Comparison of ENCODE assay signal across 8 cellular contexts in the genomic region with DNA sequence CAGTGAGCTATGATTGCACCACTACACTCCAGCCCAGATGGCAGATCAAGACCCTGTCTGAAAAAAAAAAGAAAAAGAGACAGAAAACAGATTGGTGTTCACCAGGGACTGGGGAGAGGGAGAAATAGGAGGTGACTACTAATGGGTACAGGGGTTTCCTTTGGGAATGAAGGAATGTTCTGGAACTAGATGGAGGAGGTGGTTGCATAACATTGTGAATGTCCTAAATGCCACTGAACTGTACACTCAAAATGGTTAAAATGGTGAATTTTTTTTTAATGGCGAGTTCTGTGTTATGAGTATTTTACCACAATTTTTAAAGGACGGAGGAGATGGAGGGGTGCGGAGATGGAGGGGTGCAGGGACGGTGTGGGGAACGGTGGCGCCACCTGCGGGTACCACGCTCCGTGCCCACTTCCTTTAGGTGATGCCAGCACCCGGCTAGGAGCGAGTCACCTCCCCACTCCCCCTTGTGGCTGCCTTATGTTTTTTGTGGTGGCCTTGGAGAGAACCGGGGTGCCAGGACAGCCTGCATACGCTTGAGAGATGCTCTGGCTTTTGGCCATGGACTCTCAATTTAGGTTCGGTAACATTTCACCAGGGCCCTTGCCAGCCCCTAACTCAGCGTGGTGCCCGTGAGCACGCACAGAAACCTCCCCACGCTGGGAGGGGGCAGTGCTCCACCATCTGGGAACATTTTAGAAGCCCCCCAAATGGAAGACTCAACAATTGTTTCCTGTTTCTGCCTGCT. TPM values are rescaled to one million over a fixed set of nuclear protein-coding genes. Genes with fewer than 3 reads are reported as not detected.
DNase-seq lines count a peak whose midpoint lies in the region; ATAC-seq and TF ChIP-seq lines count a peak whose summit lies in the region.

No MANE protein-coding gene starts in this region.

- no peaks in the 10 kb centered on the region for H3K36me3 Mint-ChIP-seq in activated T-helper 1 cell treated with anti-CD3 and anti-CD28 coated beads, Interleukin-12 subunit alpha, Interleukin-12 subunit beta, Interleukin-2, Interleukin-4 antibody, amounts not matched to agents 30 ng/mL and 10 ng/mL and 1 ng/mL, durations not matched to agents 14 hours and 24 hours and 36 hours (ENCODE audit: low read depth)

- H3K4me3 Mint-ChIP-seq in activated T-helper 1 cell treated with anti-CD3 and anti-CD28 coated beads, Interleukin-12 subunit alpha, Interleukin-12 subunit beta, Interleukin-2, Interleukin-4 antibody, amounts not matched to agents 30 ng/mL and 10 ng/mL and 1 ng/mL, durations not matched to agents 14 hours and 24 hours and 36 hours = no peak overlapping the region

- 12% methylated on average over 18 of the region's 18 CpGs for WGBS in prostate gland

- H3K27me3 Mint-ChIP-seq in activated T-helper 1 cell treated with anti-CD3 and anti-CD28 coated beads, Interleukin-12 subunit alpha, Interleukin-12 subunit beta, Interleukin-2, Interleukin-4 antibody, amounts not matched to agents 30 ng/mL and 10 ng/mL and 1 ng/mL, durations not matched to agents 14 hours and 24 hours and 36 hours (ENCODE audit: insufficient read depth) = peaks cover 5% of the 10 kb centered on the region

- POLR2A ChIA-PET in Panc1 (lab: Charles Lee) = interaction anchor here (0.6 kb wide), 1 partner anchor 57 kb away, joined by 3 read pairs; no protein-coding TSS in a partner anchor

- no peak for DNase-seq in GM12864 (ENCODE audit: low read depth)
- no peak for DNase-seq in Panc1 (ENCODE audit: low read depth, low spot score)
- DNase-seq in activated T-helper 1 cell treated with anti-CD3 and anti-CD28 coated beads, Interleukin-12 subunit alpha, Interleukin-12 subunit beta, Interleukin-2, Interleukin-4 antibody, amounts not matched to agents 30 ng/mL and 10 ng/mL and 1 ng/mL, durations not matched to agents 14 hours and 24 hours and 36 hours (ENCODE audit: low spot score) = peak; percentile 45
- DNase-seq in fibroblast of villous mesenchyme (ENCODE audit: low read depth) = no peak
- peak; percentile 40 for DNase-seq in prostate gland (ENCODE audit: low spot score)
- DNase-seq in NCI-H187 (lab: John Stamatoyannopoulos, UW) = no peak

- H3K9me3 Mint-ChIP-seq in activated T-helper 1 cell treated with anti-CD3 and anti-CD28 coated beads, Interleukin-12 subunit alpha, Interleukin-12 subunit beta, Interleukin-2, Interleukin-4 antibody, amounts not matched to agents 30 ng/mL and 10 ng/mL and 1 ng/mL, durations not matched to agents 14 hours and 24 hours and 36 hours = no peaks in the 10 kb centered on the region

- BruUV-seq in Panc1 (replicated peaks; lab: Mats Ljungman, UMichigan) = no TSS peak

- H3K9me3 ChIP-seq in Panc1 (ENCODE audit: control insufficient read depth, insufficient read depth, low read depth, low read length) (no peaks in the 10 kb centered on the region), prostate gland (no peaks in the 10 kb centered on the region)

- H3K4me3 ChIP-seq in GM12864 (ENCODE audit: low read depth, low read length) = peak overlapping the region; percentile 15
- H3K4me3 ChIP-seq in Panc1 (ENCODE audit: low read depth in 2 of 2, low read length in 2 of 2) = peak overlapping the region in 1 of 2 experiments; percentile 15; a peak in 2 of 4 replicates
- H3K4me3 ChIP-seq in fibroblast of villous mesenchyme (ENCODE audit: low read depth, low read length) = no peak overlapping the region
- H3K4me3 ChIP-seq in prostate gland = no peak overlapping the region

- H3K27me3 ChIP-seq in Panc1 (ENCODE audit: control insufficient read depth, insufficient read depth, low read length) (no peaks in the 10 kb centered on the region), prostate gland (replicated peaks; ENCODE audit: insufficient read depth) (no peaks in the 10 kb centered on the region)

- in situ Hi-C loops in Panc1 (cut with HindIII; ENCODE audit: low pct_unique_long_range_greater_than_20kb, low sequenced_read_pairs) = no loop called here

- H3K27ac ChIP-seq in Panc1 (ENCODE audit: low read length) = peak overlapping the region; percentile 60; the same call in 1 of the 2 replicates
- no peak overlapping the region for H3K27ac ChIP-seq in prostate gland

- TF ChIP-seq CTCF in GM12864 (IDR thresholded peaks at IDR 0.05; ENCODE audit: low read depth, low read length, missing control alignments) = peak; percentile 82
- peak; percentile 95 for TF ChIP-seq CTCF in Panc1 (IDR thresholded peaks at IDR 0.05)
- TF ChIP-seq CTCF in fibroblast of villous mesenchyme (IDR thresholded peaks at IDR 0.05; ENCODE audit: insufficient read depth, low read depth, low read length) = peak; percentile 58
- peak; percentile 10 to 61 (median 48) for TF ChIP-seq CTCF in prostate gland (IDR thresholded peaks at IDR 0.05)

- no peak overlapping the region for H3K27ac Mint-ChIP-seq in activated T-helper 1 cell treated with anti-CD3 and anti-CD28 coated beads, Interleukin-12 subunit alpha, Interleukin-12 subunit beta, Interleukin-2, Interleukin-4 antibody, amounts not matched to agents 30 ng/mL and 10 ng/mL and 1 ng/mL, durations not matched to agents 14 hours and 24 hours and 36 hours

- CTCF ChIA-PET in Panc1 (lab: Charles Lee) = interaction anchor here (0.6 kb wide), 1 partner anchor 56 kb away, joined by 3 read pairs; no protein-coding TSS in a partner anchor

- peaks cover 21% of the 10 kb centered on the region for H3K4me1 Mint-ChIP-seq in activated T-helper 1 cell treated with anti-CD3 and anti-CD28 coated beads, Interleukin-12 subunit alpha, Interleukin-12 subunit beta, Interleukin-2, Interleukin-4 antibody, amounts not matched to agents 30 ng/mL and 10 ng/mL and 1 ng/mL, durations not matched to agents 14 hours and 24 hours and 36 hours (ENCODE audit: low read depth)

- intact Hi-C loops in Panc1 (cut with micrococcal nuclease; ENCODE audit: unreplicated experiment) (no loop called here), prostate gland (cut with DNase I) (no loop called here)
- intact Hi-C loops in activated T-helper 1 cell treated with anti-CD3 and anti-CD28 coated beads, Interleukin-12 subunit alpha, Interleukin-12 subunit beta, Interleukin-2, Interleukin-4 antibody, amounts not matched to agents 30 ng/mL and 10 ng/mL and 1 ng/mL, durations not matched to agents 14 hours and 24 hours and 36 hours (cut with micrococcal nuclease) = loop anchor here (1.0 to 2.0 kb wide), 2 partner anchors 124 to 862 kb away; no protein-coding TSS in a partner anchor

- H3K4me1 ChIP-seq in Panc1 (ENCODE audit: control insufficient read depth, insufficient read depth, low read length) (peaks cover 17% of the 10 kb centered on the region; the same call in 1 of the 2 replicates), prostate gland (replicated peaks) (no peaks in the 10 kb centered on the region)

- TF ChIP-seq POLR2A in prostate gland (IDR thresholded peaks at IDR 0.05) = no peak

- H3K36me3 ChIP-seq in Panc1 (ENCODE audit: control insufficient read depth, insufficient read depth, low read length) = no peaks in the 10 kb centered on the region
- no peaks in the 10 kb centered on the region for H3K36me3 ChIP-seq in prostate gland

- ATAC-seq in HG03342 (IDR thresholded peaks at IDR 0.05; ENCODE audit: unreplicated experiment) (peak; percentile 41), Panc1 (peak; percentile 94), GM21529 (IDR thresholded peaks at IDR 0.05; ENCODE audit: unreplicated experiment) (no peak)

RNA-seq across cellular contexts. Expression of gene UBC, which starts 16.1 kb away (rescaled TPM):
- 1,725 TPM for total RNA-seq in Panc1 (2021; ENCODE audit: unreplicated experiment)
- 2,683 TPM for polyA plus RNA-seq in Panc1 (2012; ENCODE audit: insufficient read length)
- total RNA-seq in activated T-helper 1 cell treated with anti-CD3 and anti-CD28 coated beads, Interleukin-12 subunit alpha, Interleukin-12 subunit beta, Interleukin-2, Interleukin-4 antibody, amounts not matched to agents 30 ng/mL and 10 ng/mL and 1 ng/mL, durations not matched to agents 14 hours and 24 hours and 36 hours = 883 and 899 TPM in 2 replicates
- total RNA-seq in fibroblast of villous mesenchyme = 1,520 and 1,741 TPM in 2 replicates
- 1,000 to 10,000 TPM in 1 of 2 donors, 100 to 1,000 TPM in 1; 854 to 1,154 TPM for total RNA-seq in prostate gland

RNA-seq across cellular contexts. Expression of gene SCARB1, which starts 34.7 kb away (rescaled TPM):
- total RNA-seq in Panc1 (2021; ENCODE audit: unreplicated experiment) = 359 TPM
- polyA plus RNA-seq in Panc1 (2012; ENCODE audit: insufficient read length) = 1,007 TPM
- total RNA-seq in activated T-helper 1 cell treated with anti-CD3 and anti-CD28 coated beads, Interleukin-12 subunit alpha, Interleukin-12 subunit beta, Interleukin-2, Interleukin-4 antibody, amounts not matched to agents 30 ng/mL and 10 ng/mL and 1 ng/mL, durations not matched to agents 14 hours and 24 hours and 36 hours = 17.9 and 18.5 TPM in 2 replicates
- 22.5 and 28.5 TPM in 2 replicates for total RNA-seq in fibroblast of villous mesenchyme
- 10 to 100 TPM; 28.0 to 44.4 TPM for total RNA-seq in prostate gland

Comparison
In these comparisons a context has a peak if more than half of its experiments do, and no peak if none do; other contexts are left out.
1. DNase-seq: peak in activated T-helper 1 cell treated with anti-CD3 and anti-CD28 coated beads, Interleukin-12 subunit alpha, Interleukin-12 subunit beta, Interleukin-2, Interleukin-4 antibody, amounts not matched to agents 30 ng/mL and 10 ng/mL and 1 ng/mL, durations not matched to agents 14 hours and 24 hours and 36 hours (single experiment) and prostate gland (single experiment); none in GM12864 (single experiment), Panc1 (single experiment), fibroblast of villous mesenchyme (single experiment) and NCI-H187 (0 of 2).
2. Peak in every context shown above with its lines, with median percentiles within 50 percentile points of each other: CTCF ChIP-seq.